17 cellular contexts compared by ENCODE assay signal in the genomic region with DNA sequence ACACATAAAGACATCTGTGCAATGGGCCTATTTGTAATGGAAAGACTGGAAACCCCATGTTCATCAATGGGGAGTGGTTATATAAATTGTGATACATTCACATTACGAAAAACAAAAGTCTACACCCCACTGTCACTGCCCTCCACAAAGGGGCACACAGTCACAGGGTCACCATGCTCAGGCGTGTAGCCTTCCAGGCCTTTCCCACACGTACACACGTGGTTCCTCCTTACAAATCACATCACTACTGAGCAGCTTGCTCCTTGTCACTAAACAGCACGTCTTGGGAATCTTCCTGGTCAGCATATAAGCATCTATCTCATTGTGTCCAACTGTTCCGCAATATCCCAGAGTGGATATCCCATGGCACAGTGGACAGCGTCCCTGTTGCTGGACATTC.
"Had no signal": no experiment of that assay in that cellular context is flagged by ENCODE, and none has a peak within 500 bp of the region (broad histone marks: within the 10 kb centered on the region; RNA-seq: fewer than 3 reads in every experiment).

No MANE protein-coding gene starts in this region.

- H3K4me3 ChIP-seq: esophagus squamous epithelium, hepatocyte, left ventricle myocardium inferior, lower lobe of right lung, tibial artery, upper lobe of left lung, uterus had no signal

- H3K36me3 ChIP-seq: esophagus squamous epithelium, left ventricle myocardium inferior, lower lobe of right lung, neutrophil, tibial artery, upper lobe of left lung, uterus had no signal

- H3K9me3 ChIP-seq: esophagus squamous epithelium, left ventricle myocardium inferior, lower lobe of right lung, neutrophil, tibial artery, upper lobe of left lung, uterus had no signal

- H2AFZ ChIP-seq: hepatocyte had no signal

- H3K4me1 ChIP-seq: lower lobe of right lung, upper lobe of left lung, uterus had no signal

- H3K79me2 ChIP-seq: hepatocyte had no signal

- H3K27me3 ChIP-seq: esophagus squamous epithelium, hepatocyte, neutrophil, tibial artery, upper lobe of left lung, uterus had no signal

- H3K27ac ChIP-seq: esophagus squamous epithelium, hepatocyte, lower lobe of right lung, neutrophil, upper lobe of left lung had no signal

- DNase-seq: effector memory CD8-positive, alpha-beta T cell; esophagus squamous epithelium; foreskin fibroblast; kidney; left cardiac atrium; left ventricle myocardium inferior; lower lobe of right lung; nephron progenitor cell; right cardiac atrium; stimulated activated CD4-positive, alpha-beta T cell treated with anti-CD3 and anti-CD28 coated beads, Interleukin-4, amount 100 ng/mL, for 1 hour; stimulated activated CD8-positive, alpha-beta memory T cell treated with anti-CD3 and anti-CD28 coated beads, Interleukin-4, amount 100 ng/mL, for 48 hours; stimulated activated naive CD8-positive, alpha-beta T cell treated with anti-CD3 and anti-CD28 coated beads, Interleukin-15, Interleukin-2, amounts not matched to agents 100 U/mL and 50 U/mL, for 24 hours; upper lobe of left lung had no signal

- ATAC-seq: effector memory CD8-positive, alpha-beta T cell; left cardiac atrium; lower lobe of right lung; right cardiac atrium had no signal

- H3K4me2 ChIP-seq: hepatocyte had no signal
